8 cellular contexts compared by ENCODE assay signal in the genomic region with DNA sequence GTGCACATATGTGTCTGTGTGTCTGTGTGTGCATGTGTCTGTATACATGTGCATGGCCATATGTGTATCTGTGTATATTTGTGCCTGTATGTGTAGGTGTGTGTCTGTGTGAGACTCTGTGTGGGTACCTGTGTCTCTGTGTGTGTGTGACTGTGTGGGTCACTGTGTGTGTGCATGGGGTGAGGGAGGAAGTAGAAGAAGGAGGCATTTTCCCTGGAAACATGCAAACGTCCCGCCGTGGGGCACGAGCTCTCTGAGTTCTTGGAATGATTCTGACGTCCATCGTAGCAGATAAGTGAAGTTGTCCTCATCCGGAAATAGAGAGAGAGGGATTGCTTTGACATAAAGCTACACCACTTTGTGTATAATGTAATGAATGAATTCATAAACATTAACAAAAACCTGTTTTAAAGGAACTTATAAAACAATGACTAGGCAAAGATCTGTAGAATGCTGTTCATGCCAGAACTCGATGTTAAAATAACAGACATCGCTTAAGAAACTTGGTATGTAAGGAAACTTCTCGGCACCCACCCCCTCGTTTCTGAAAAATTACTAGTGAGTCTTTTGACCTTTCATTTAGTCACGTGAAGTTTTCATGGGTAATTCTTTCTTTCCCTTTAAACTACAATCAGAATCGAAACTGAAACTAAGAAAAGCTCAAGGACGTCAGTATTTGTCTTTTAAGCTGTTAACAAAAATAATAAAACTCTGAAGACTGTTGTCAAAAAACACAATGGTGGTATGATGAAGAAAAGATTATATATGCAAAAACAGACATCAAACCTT. TPM values are rescaled to one million over a fixed set of nuclear protein-coding genes. Genes with fewer than 3 reads are reported as not detected.
DNase-seq lines count a peak whose midpoint lies in the region; ATAC-seq, FAIRE-seq and TF ChIP-seq lines count a peak whose summit lies in the region.

No MANE protein-coding gene starts in this region.

- no peak for TF ChIP-seq CTCF in right atrium auricular region (IDR thresholded peaks at IDR 0.05)
- no peak for TF ChIP-seq CTCF in smooth muscle cell (IDR thresholded peaks at IDR 0.05; ENCODE audit: borderline replicate concordance, insufficient read depth, poor library complexity, severe bottlenecking)

- peak overlapping the region; percentile 14 for H3K4me3 Mint-ChIP-seq in activated naive CD8-positive, alpha-beta T cell treated with anti-CD3 and anti-CD28 coated beads for 36 hours

- no peak for TF ChIP-seq POLR2A in GM12891 (IDR thresholded peaks at IDR 0.05; ENCODE audit: low read depth, low read length)

- H3F3A ChIP-seq in smooth muscle cell (ENCODE audit: low read depth) = peaks cover 21% of the 10 kb centered on the region

- H3K4me2 ChIP-seq in smooth muscle cell = peak overlapping the region; percentile 83

- peak overlapping the region; percentile 72 to 82 for H3K27ac ChIP-seq in right atrium auricular region
- H3K27ac ChIP-seq in smooth muscle cell (ENCODE audit: low read depth) = peak overlapping the region; percentile 98

- H3K4me1 Mint-ChIP-seq in activated naive CD8-positive, alpha-beta T cell treated with anti-CD3 and anti-CD28 coated beads for 36 hours = peaks cover 38% of the 10 kb centered on the region

- H3K4me3 ChIP-seq in right atrium auricular region (peak overlapping the region; percentile 35 to 44), smooth muscle cell (peak overlapping the region; percentile 37)

- no peaks in the 10 kb centered on the region for H3K27me3 ChIP-seq in right atrium auricular region
- no peaks in the 10 kb centered on the region for H3K27me3 ChIP-seq in smooth muscle cell (ENCODE audit: low read depth)

- no peaks in the 10 kb centered on the region for H3K27me3 Mint-ChIP-seq in activated naive CD8-positive, alpha-beta T cell treated with anti-CD3 and anti-CD28 coated beads for 36 hours

- H3K9me3 Mint-ChIP-seq in activated naive CD8-positive, alpha-beta T cell treated with anti-CD3 and anti-CD28 coated beads for 36 hours = peaks cover 3% of the 10 kb centered on the region

- no peak for ATAC-seq in GM18502 (IDR thresholded peaks at IDR 0.05; ENCODE audit: poor library complexity, unreplicated experiment)

- peak overlapping the region; percentile 78 for H2AFZ ChIP-seq in smooth muscle cell (ENCODE audit: low read depth)

- H3K4me1 ChIP-seq in right atrium auricular region (peaks cover 0 to 37% of the 10 kb centered on the region in 2 donors), smooth muscle cell (ENCODE audit: low read depth) (peaks cover 17% of the 10 kb centered on the region)

- H3K9ac ChIP-seq in smooth muscle cell (ENCODE audit: low read depth) = peak overlapping the region; percentile 84

- DNase-seq in GM12891 (ENCODE audit: insufficient read length, low spot score) (no peak), M059J (ENCODE audit: low read depth) (peak; percentile 71), right atrium auricular region (ENCODE audit: low spot score) (no peak), smooth muscle cell (lab: John Stamatoyannopoulos, UW; ENCODE audit: unreplicated experiment) (no peak), NCI-H146 treated with DMSO at 0.1 percent for 48 hours (lab: John Stamatoyannopoulos, UW; ENCODE audit: unreplicated experiment) (no peak), NCI-H2171 (lab: John Stamatoyannopoulos, UW) (no peak)
- no peak for DNase-seq in activated naive CD8-positive, alpha-beta T cell treated with anti-CD3 and anti-CD28 coated beads for 36 hours

- no peaks in the 10 kb centered on the region for H3K9me3 ChIP-seq in right atrium auricular region
- H3K9me3 ChIP-seq in smooth muscle cell (replicated peaks; ENCODE audit: low read depth) = no peaks in the 10 kb centered on the region

- H3K79me2 ChIP-seq in smooth muscle cell (ENCODE audit: low read depth) = no peaks in the 10 kb centered on the region

- no peaks in the 10 kb centered on the region for H4K20me1 ChIP-seq in smooth muscle cell (ENCODE audit: low read depth)

- peak overlapping the region; percentile 88 for H3K27ac Mint-ChIP-seq in activated naive CD8-positive, alpha-beta T cell treated with anti-CD3 and anti-CD28 coated beads for 36 hours

- 14% methylated on average over 14 of the region's 14 CpGs for WGBS in smooth muscle cell (ENCODE audit: low lambda C conversion rate)

- peaks cover 3% of the 10 kb centered on the region for H3K36me3 Mint-ChIP-seq in activated naive CD8-positive, alpha-beta T cell treated with anti-CD3 and anti-CD28 coated beads for 36 hours

- H3K36me3 ChIP-seq in right atrium auricular region (no peaks in the 10 kb centered on the region), smooth muscle cell (ENCODE audit: low read depth) (no peaks in the 10 kb centered on the region)

- FAIRE-seq in GM12891 (lab: Jason Lieb, UNC) = peak; percentile 85

TF ChIP-seq in GM12891, 5 proteins besides CTCF, POLR2A, EP300 and RAD21:
- TF ChIP-seq POLR2AphosphoS5 (IDR thresholded peaks at IDR 0.05; ENCODE audit: low read depth, low read length) = no peak
- TF ChIP-seq SPI1 (IDR thresholded peaks at IDR 0.05; ENCODE audit: low read depth, low read length) = 0 out of 2 replicates have a peak, but pooled peaks have one; percentile 3

RNA-seq across cellular contexts. Expression of a gene that starts 43.6 kb away (rescaled TPM):
- 67.9 TPM for polyA plus RNA-seq in GM12891 (2012; ENCODE audit: low read depth, missing spikeins)
- 4.8 and 9.9 TPM in 2 replicates for total RNA-seq in M059J (2014; rRNA removed; shearing (Covaris generic))
- 100 to 1,000 TPM; 117 to 125 TPM for total RNA-seq in activated naive CD8-positive, alpha-beta T cell treated with anti-CD3 and anti-CD28 coated beads for 36 hours
- total RNA-seq in right atrium auricular region = 10 to 100 TPM; 29.1 to 44.7 TPM
- total RNA-seq in smooth muscle cell = 171 and 198 TPM in 2 replicates
- 519 and 728 TPM in 2 replicates for polyA plus RNA-seq in smooth muscle cell
